13 cellular contexts compared by ENCODE assay signal in the genomic region with DNA sequence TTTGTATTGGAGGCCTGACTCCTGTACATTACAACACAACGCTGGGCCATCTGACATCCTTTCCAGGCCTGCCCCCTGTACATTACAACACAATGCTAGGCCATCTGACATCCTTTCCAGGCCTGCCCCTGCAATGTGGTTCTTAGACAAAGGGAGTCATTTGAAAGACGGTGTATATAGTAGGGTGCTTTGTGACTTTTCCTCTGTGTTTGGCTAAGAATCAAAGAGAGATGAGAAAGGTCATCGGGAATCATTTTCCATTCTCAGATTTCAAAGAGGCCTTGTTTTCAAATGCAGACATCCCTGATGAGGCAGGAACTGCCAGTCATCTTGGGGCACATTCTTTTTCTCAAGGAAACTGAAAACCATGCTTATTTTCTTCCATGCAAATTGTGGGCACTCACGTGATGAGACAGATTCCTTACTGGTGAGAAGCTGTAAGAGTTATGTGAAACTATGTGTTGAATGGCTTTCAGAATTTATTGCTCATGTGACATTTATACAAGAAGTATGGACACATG.
DNase-seq lines count a peak whose midpoint lies in the region; FAIRE-seq and TF ChIP-seq lines count a peak whose summit lies in the region.
"Had no signal": no experiment of that assay in that cellular context is flagged by ENCODE, and none has a peak within 500 bp of the region (broad histone marks: within the 10 kb centered on the region; RNA-seq: fewer than 3 reads in every experiment).

No MANE protein-coding gene starts in this region.

- H3K4me1 ChIP-seq in sigmoid colon: peaks cover 0 to 5% (median 2%) of the 10 kb centered on the region in 4 donors
- H3K4me1 ChIP-seq: gastroesophageal sphincter, testis had no signal

- no peak for TF ChIP-seq CTCF in brain microvascular endothelial cell (IDR thresholded peaks at IDR 0.05; ENCODE audit: low read depth, low read length, missing control alignments)
- TF ChIP-seq CTCF in kidney epithelial cell (IDR thresholded peaks at IDR 0.05; ENCODE audit: insufficient read depth, low read length, poor library complexity, severe bottlenecking): no peak
- TF ChIP-seq CTCF in sigmoid colon (IDR thresholded peaks at IDR 0.05): no peak

- WGBS in sigmoid colon, 2 donors: 77 to 78% methylated on average over 4 of the region's 4 CpGs

- H3K27me3 ChIP-seq in brain microvascular endothelial cell (replicated peaks) (no peaks in the 10 kb centered on the region), kidney epithelial cell (ENCODE audit: control insufficient read depth, insufficient read depth, low read length) (no peaks in the 10 kb centered on the region), sigmoid colon (no peaks in the 10 kb centered on the region)
- H3K27me3 ChIP-seq: gastroesophageal sphincter, testis had no signal

- TF ChIP-seq EP300 in sigmoid colon (IDR thresholded peaks at IDR 0.05): no peak

- intact Hi-C loops in sigmoid colon (cut with DNase I): no loop called here

- H3K36me3 ChIP-seq in brain microvascular endothelial cell (replicated peaks) (no peaks in the 10 kb centered on the region), kidney epithelial cell (ENCODE audit: control insufficient read depth, insufficient read depth, low read length) (no peaks in the 10 kb centered on the region), sigmoid colon (no peaks in the 10 kb centered on the region)
- H3K36me3 ChIP-seq: gastroesophageal sphincter had no signal

- H3K4me3 ChIP-seq in brain microvascular endothelial cell (ENCODE audit: low read depth, low read length) (no peak overlapping the region), kidney epithelial cell (ENCODE audit: low read depth, low read length) (no peak overlapping the region), sigmoid colon (no peak overlapping the region)
- H3K4me3 ChIP-seq: A549, gastroesophageal sphincter, testis had no signal

- in situ Hi-C loops in brain microvascular endothelial cell (cut with HindIII; ENCODE audit: low pct_ligation_motif_present, low sequenced_read_pairs): no loop called here

- peak; percentile 93 for DNase-seq in A172 (ENCODE audit: low spot score)
- DNase-seq in HTR-8/SVneo (ENCODE audit: insufficient read length, low spot score): peak; percentile 47
- peak; percentile 86 for DNase-seq in brain microvascular endothelial cell
- peak; percentile 80 for DNase-seq in kidney epithelial cell (ENCODE audit: low read depth)
- DNase-seq in sigmoid colon: no peak
- DNase-seq in activated CD4-positive, alpha-beta T cell treated with anti-CD3 and anti-CD28 coated beads for 48 hours: no peak
- no peak for DNase-seq in DMS114 treated with DMSO at 0.1 percent for 48 hours (lab: John Stamatoyannopoulos, UW; ENCODE audit: unreplicated experiment)
- no peak for DNase-seq in NCI-H82 treated with DMSO at 0.1 percent for 48 hours (lab: John Stamatoyannopoulos, UW; ENCODE audit: unreplicated experiment)
- DNase-seq: NCI-H2171; stimulated activated CD4-positive, alpha-beta T cell treated with anti-CD3 and anti-CD28 coated beads, Interleukin-4, amount 100 ng/mL, for 1 hour; testis had no signal

- no peak for TF ChIP-seq POLR2A in sigmoid colon (IDR thresholded peaks at IDR 0.05)

- FAIRE-seq in HTR-8/SVneo (lab: Jason Lieb, UNC): peak; percentile 13
- FAIRE-seq: A549 had no signal

- no peaks in the 10 kb centered on the region for H3K9me3 ChIP-seq in sigmoid colon
- H3K9me3 ChIP-seq: A549, gastroesophageal sphincter, testis had no signal

- peak overlapping the region; percentile 75 for H3K27ac ChIP-seq in brain microvascular endothelial cell
- no peak overlapping the region for H3K27ac ChIP-seq in sigmoid colon
- H3K27ac ChIP-seq: gastroesophageal sphincter, testis had no signal

Comparison
In these comparisons a context has a peak if more than half of its experiments do, and no peak if none do; other contexts are left out.
1. DNase-seq: peak in A172 (single experiment), HTR-8/SVneo (single experiment), brain microvascular endothelial cell (single experiment) and kidney epithelial cell (single experiment); none in sigmoid colon (single experiment), activated CD4-positive, alpha-beta T cell treated with anti-CD3 and anti-CD28 coated beads for 48 hours (single experiment), DMS114 treated with DMSO at 0.1 percent for 48 hours (single experiment) and NCI-H82 treated with DMSO at 0.1 percent for 48 hours (single experiment).